ENCODE assay signal across 22 cellular contexts in genomic region chr5:124773291-124774001, GRCh38. TPM values are rescaled to one million over a fixed set of nuclear protein-coding genes. Genes with fewer than 3 reads are reported as not detected.
A peak's percentile ranks its signal among the peaks of the same experiment; 100 is the strongest.
DNase-seq lines count a peak whose midpoint lies in the region; ATAC-seq and TF ChIP-seq lines count a peak whose summit lies in the region.
"Had no signal": no experiment of that assay in that cellular context is flagged by ENCODE, and none has a peak within 500 bp of the region (broad histone marks: within the 10 kb centered on the region; RNA-seq: fewer than 3 reads in every experiment).

No MANE protein-coding gene starts in this region.

- no peaks in the 10 kb centered on the region for H3K9me3 Mint-ChIP-seq in activated B cell treated with CpG ODN at 0.5 μM for 24 hours
- H3K9me3 Mint-ChIP-seq: activated naive CD8-positive, alpha-beta T cell treated with anti-CD3 and anti-CD28 coated beads, Interleukin-2, amount 50 U/mL, for 24 hours; HFFc6; memory B cell; natural killer cell treated with Interleukin-12 subunit alpha and Interleukin-12 subunit beta and Interleukin-15 and Interleukin-18, amount 100 ng/mL, for 72 hours had no signal

- CTCF ChIA-PET in activated B cell treated with CpG ODN at 0.5 μM for 24 hours (lab: Charles Lee), result no interaction called here

- intact Hi-C loops in activated B cell treated with CpG ODN at 0.5 μM for 24 hours (cut with micrococcal nuclease) (no loop called here), head of caudate nucleus (cut with DNase I) (no loop called here), left colon (cut with DNase I, micrococcal nuclease) (no loop called here)

- DNase-seq in NCI-H2081 treated with DMSO at 0.1 percent for 48 hours (lab: John Stamatoyannopoulos, UW) (peak; percentile 92), activated B cell treated with CpG ODN at 0.5 μM for 24 hours (no peak), head of caudate nucleus (peak in 22 of 42 donors; percentile 14 to 70 (median 32)), retina (peak; percentile 27), left colon (no peak), middle frontal gyrus (ENCODE audit: extremely low spot score, low spot score) (no peak), AG08395 (ENCODE audit: low spot score) (no peak)
- no peak for DNase-seq in activated CD8-positive, alpha-beta memory T cell treated with anti-CD3 and anti-CD28 coated beads for 24 hours
- DNase-seq: activated naive CD8-positive, alpha-beta T cell treated with anti-CD3 and anti-CD28 coated beads, Interleukin-2, amount 50 U/mL, for 24 hours; effector CD8-positive, alpha-beta T cell; HFFc6; kidney; NCI-H345; SHP77 treated with DMSO at 0.1 percent for 48 hours; stimulated activated CD4-positive, alpha-beta T cell treated with anti-CD3 and anti-CD28 coated beads, Interleukin-12 subunit alpha, Interleukin-12 subunit beta, amount 100 ng/mL, for 4 hours; thyroid gland had no signal

- no peaks in the 10 kb centered on the region for H3K27me3 Mint-ChIP-seq in activated B cell treated with CpG ODN at 0.5 μM for 24 hours
- H3K27me3 Mint-ChIP-seq: activated naive CD8-positive, alpha-beta T cell treated with anti-CD3 and anti-CD28 coated beads, Interleukin-2, amount 50 U/mL, for 24 hours; B cell; memory B cell had no signal

- ATAC-seq in activated B cell treated with CpG ODN at 0.5 μM for 24 hours (ENCODE audit: low read depth), result peak; percentile 28
- no peak for ATAC-seq in left colon
- ATAC-seq: activated naive CD8-positive, alpha-beta T cell treated with anti-CD3 and anti-CD28 coated beads, Interleukin-2, amount 50 U/mL, for 24 hours; natural killer cell treated with Interleukin-12 subunit alpha and Interleukin-12 subunit beta and Interleukin-15 and Interleukin-18, amount 100 ng/mL, for 72 hours; stimulated activated effector memory CD8-positive, alpha-beta T cell treated with anti-CD3 and anti-CD28 coated beads, Interleukin-12 subunit alpha, Interleukin-12 subunit beta, amount 100 ng/mL, for 72 hours; WTC11 had no signal

- no peak overlapping the region for H3K4me3 Mint-ChIP-seq in activated B cell treated with CpG ODN at 0.5 μM for 24 hours
- H3K4me3 Mint-ChIP-seq: activated naive CD8-positive, alpha-beta T cell treated with anti-CD3 and anti-CD28 coated beads, Interleukin-2, amount 50 U/mL, for 24 hours; B cell; HFFc6; memory B cell; natural killer cell treated with Interleukin-12 subunit alpha and Interleukin-12 subunit beta and Interleukin-15 and Interleukin-18, amount 100 ng/mL, for 72 hours; stimulated activated effector memory CD8-positive, alpha-beta T cell treated with anti-CD3 and anti-CD28 coated beads, Interleukin-12 subunit alpha, Interleukin-12 subunit beta, amount 100 ng/mL, for 72 hours; T-helper 2 cell treated with Interferon-gamma antibody and Interleukin-4, amounts not matched to agents 5 μg/mL and 100 μg/mL, for 36 hours; WTC11 had no signal

- H3K36me3 Mint-ChIP-seq in activated B cell treated with CpG ODN at 0.5 μM for 24 hours (ENCODE audit: low read depth), result no peaks in the 10 kb centered on the region
- H3K36me3 Mint-ChIP-seq: memory B cell; natural killer cell treated with Interleukin-12 subunit alpha and Interleukin-12 subunit beta and Interleukin-15 and Interleukin-18, amount 100 ng/mL, for 72 hours; stimulated activated effector memory CD8-positive, alpha-beta T cell treated with anti-CD3 and anti-CD28 coated beads, Interleukin-12 subunit alpha, Interleukin-12 subunit beta, amount 100 ng/mL, for 72 hours had no signal

- TF ChIP-seq CTCF in activated B cell treated with CpG ODN at 0.5 μM for 24 hours (IDR thresholded peaks at IDR 0.05), result no peak

- H3K4me1 Mint-ChIP-seq in activated B cell treated with CpG ODN at 0.5 μM for 24 hours, result peaks cover 3% of the 10 kb centered on the region
- H3K4me1 Mint-ChIP-seq: activated naive CD8-positive, alpha-beta T cell treated with anti-CD3 and anti-CD28 coated beads, Interleukin-2, amount 50 U/mL, for 24 hours; memory B cell; stimulated activated effector memory CD8-positive, alpha-beta T cell treated with anti-CD3 and anti-CD28 coated beads, Interleukin-12 subunit alpha, Interleukin-12 subunit beta, amount 100 ng/mL, for 72 hours had no signal

- POLR2A ChIA-PET in activated B cell treated with CpG ODN at 0.5 μM for 24 hours (lab: Charles Lee), result interaction anchor here (0.7 to 0.9 kb wide), 2 partner anchors 10 to 58 kb away, joined by 3 to 4 read pairs; no protein-coding TSS in a partner anchor

- no peak overlapping the region for H3K27ac Mint-ChIP-seq in activated B cell treated with CpG ODN at 0.5 μM for 24 hours
- H3K27ac Mint-ChIP-seq: activated naive CD8-positive, alpha-beta T cell treated with anti-CD3 and anti-CD28 coated beads, Interleukin-2, amount 50 U/mL, for 24 hours; B cell; HFFc6; memory B cell; natural killer cell treated with Interleukin-12 subunit alpha and Interleukin-12 subunit beta and Interleukin-15 and Interleukin-18, amount 100 ng/mL, for 72 hours; stimulated activated effector memory CD8-positive, alpha-beta T cell treated with anti-CD3 and anti-CD28 coated beads, Interleukin-12 subunit alpha, Interleukin-12 subunit beta, amount 100 ng/mL, for 72 hours; T-helper 2 cell treated with Interferon-gamma antibody and Interleukin-4, amounts not matched to agents 5 μg/mL and 100 μg/mL, for 36 hours; WTC11 had no signal

RNA-seq across cellular contexts. Expression of gene ZNF608, which starts 27.0 kb away (rescaled TPM):
- total RNA-seq in activated B cell treated with CpG ODN at 0.5 μM for 24 hours (20.7 and 22.0 TPM in 2 replicates), left colon (10 to 100 TPM; 16.2 to 23.1 TPM)

Comparison
In these comparisons a context has a peak if more than half of its experiments do, and no peak if none do; other contexts are left out.
1. DNase-seq: peak in NCI-H2081 treated with DMSO at 0.1 percent for 48 hours (single experiment), head of caudate nucleus (22 of 42) and retina (single experiment); none in activated B cell treated with CpG ODN at 0.5 μM for 24 hours (single experiment), left colon (0 of 2), activated CD8-positive, alpha-beta memory T cell treated with anti-CD3 and anti-CD28 coated beads for 24 hours (single experiment), middle frontal gyrus (single experiment) and AG08395 (single experiment).